Comparison of ENCODE assay signal across 8 cellular contexts in genomic region chr12:14454098-14454907, GRCh38.
DNase-seq lines count a peak whose midpoint lies in the region; ATAC-seq and TF ChIP-seq lines count a peak whose summit lies in the region.

No MANE protein-coding gene starts in this region.

- TF ChIP-seq POLR2A in gastroesophageal sphincter (IDR thresholded peaks at IDR 0.05): no peak

- peak in 1 of 4 experiments; percentile 32 for TF ChIP-seq CTCF in gastroesophageal sphincter (IDR thresholded peaks at IDR 0.05)

- H3K27me3 Mint-ChIP-seq in activated naive CD8-positive, alpha-beta T cell treated with anti-CD3 and anti-CD28 coated beads for 36 hours: no peaks in the 10 kb centered on the region

- peaks cover 62% of the 10 kb centered on the region for H3K36me3 Mint-ChIP-seq in activated naive CD8-positive, alpha-beta T cell treated with anti-CD3 and anti-CD28 coated beads for 36 hours

- no peaks in the 10 kb centered on the region for H3K9me3 ChIP-seq in gastroesophageal sphincter

- H3K9me3 Mint-ChIP-seq in activated naive CD8-positive, alpha-beta T cell treated with anti-CD3 and anti-CD28 coated beads for 36 hours: peaks cover 22% of the 10 kb centered on the region

- TF ChIP-seq EP300 in gastroesophageal sphincter (IDR thresholded peaks at IDR 0.05): no peak

- H3K27ac Mint-ChIP-seq in activated naive CD8-positive, alpha-beta T cell treated with anti-CD3 and anti-CD28 coated beads for 36 hours: peak overlapping the region; percentile 69

- peaks cover 0 to 66% of the 10 kb centered on the region in 2 donors for H3K36me3 ChIP-seq in gastroesophageal sphincter

- H3K27me3 ChIP-seq in gastroesophageal sphincter: no peaks in the 10 kb centered on the region

- DNase-seq in stimulated activated CD4-positive, alpha-beta T cell treated with anti-CD3 and anti-CD28 coated beads, Interleukin-4, amount 100 ng/mL, for 24 hours: peak; percentile 36
- no peak for DNase-seq in stimulated activated CD4-positive, alpha-beta T cell treated with anti-CD3 and anti-CD28 coated beads, Interleukin-12 subunit alpha, Interleukin-12 subunit beta, amount 100 ng/mL, for 4 hours
- DNase-seq in NCI-H524 treated with DMSO at 0.1 percent for 48 hours (lab: John Stamatoyannopoulos, UW) (peak; percentile 8), islet precursor cell (peak; percentile 88)
- peak; percentile 24 for DNase-seq in activated naive CD8-positive, alpha-beta T cell treated with anti-CD3 and anti-CD28 coated beads for 36 hours

- H3K4me3 Mint-ChIP-seq in activated naive CD8-positive, alpha-beta T cell treated with anti-CD3 and anti-CD28 coated beads for 36 hours: no peak overlapping the region

- no peak overlapping the region for H3K27ac ChIP-seq in gastroesophageal sphincter

- peaks cover 42% of the 10 kb centered on the region for H3K4me1 Mint-ChIP-seq in activated naive CD8-positive, alpha-beta T cell treated with anti-CD3 and anti-CD28 coated beads for 36 hours

- H3K4me1 ChIP-seq in gastroesophageal sphincter: peaks cover 0 to 8% (median 0%) of the 10 kb centered on the region in 3 donors

- 63 to 79% methylated on average over 1 to 2 of the region's 2 CpGs for WGBS in gastroesophageal sphincter (ENCODE audit: low coverage in 1 of 2), 2 donors

- ATAC-seq in HG02610 (IDR thresholded peaks at IDR 0.05; ENCODE audit: unreplicated experiment) (peak; percentile 55), GM19467 (IDR thresholded peaks at IDR 0.05; ENCODE audit: unreplicated experiment) (no peak), gastroesophageal sphincter (no peak)

- H3K4me3 ChIP-seq in gastroesophageal sphincter: no peak overlapping the region
